Comparison of ENCODE assay signal across 8 cellular contexts in the genomic region with DNA sequence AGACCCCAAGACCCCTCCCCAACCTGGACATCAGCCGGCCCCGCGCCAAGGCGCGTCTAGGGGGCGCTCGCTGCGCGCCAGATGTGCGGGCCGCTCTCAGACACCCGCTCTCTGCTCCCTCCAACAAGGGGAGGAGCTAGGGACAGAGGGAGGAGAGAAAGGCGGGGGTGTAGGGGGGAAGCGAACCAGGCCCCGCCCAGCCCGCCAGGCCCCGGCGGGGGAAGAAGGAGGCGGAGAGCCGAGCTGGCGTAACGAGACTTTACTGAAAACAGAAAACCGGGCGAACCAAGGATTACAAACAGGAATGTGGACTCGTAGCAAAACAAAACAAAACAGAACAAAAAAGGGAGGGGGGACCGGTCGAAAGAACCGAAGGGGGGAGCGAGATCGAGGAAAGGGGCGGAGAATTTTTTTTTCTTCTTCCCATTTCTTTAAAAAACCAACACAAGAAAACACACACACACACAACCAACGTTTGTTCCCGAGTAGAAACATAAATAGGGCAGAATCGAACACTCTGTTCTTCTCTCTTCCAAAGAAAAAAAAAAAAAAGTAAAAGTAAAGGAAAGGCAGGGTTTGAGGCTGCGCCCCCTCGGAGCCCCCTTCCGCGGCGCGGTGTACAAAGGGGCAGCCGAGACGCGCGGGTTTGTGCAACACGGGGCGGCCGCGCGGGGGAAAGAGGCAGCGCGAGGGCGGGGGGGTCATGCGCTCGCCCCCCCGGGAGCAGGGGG. TPM values are rescaled to one million over a fixed set of nuclear protein-coding genes. Genes with fewer than 3 reads are reported as not detected.
DNase-seq lines count a peak whose midpoint lies in the region; ATAC-seq lines count a peak whose summit lies in the region.

No MANE protein-coding gene starts in this region.

- peak overlapping the region; percentile 92 for H3K4me3 ChIP-seq in HAP-1

- H3K36me3 ChIP-seq in HAP-1 (replicated peaks) = peaks cover 14% of the 10 kb centered on the region; the same call in 1 of the 2 replicates

- no peak for ATAC-seq in GM18873 (IDR thresholded peaks at IDR 0.05; ENCODE audit: low FRiP score, unreplicated experiment)

- H3K4me1 ChIP-seq in HAP-1 = peaks cover 15% of the 10 kb centered on the region

- H3K27me3 ChIP-seq in HAP-1 (ENCODE audit: low read depth) = no peaks in the 10 kb centered on the region

- H3K9me3 ChIP-seq in HAP-1 = no peaks in the 10 kb centered on the region

- in situ Hi-C loops in HAP-1 (cut with MboI; ENCODE audit: low sequenced_read_pairs) = loop anchor here (5.0 kb wide), 1 partner anchor 43 kb away; the partner anchor contains the start of gene LSM4

- DNase-seq in CMK (ENCODE audit: low read depth) = peak; percentile 78
- peak; percentile 94 to 96 for DNase-seq in HAP-1 (ENCODE audit: low spot score in 2 of 2)
- peak; percentile 80 for DNase-seq in NCI-H2029 treated with DMSO at 0.1 percent for 48 hours (lab: John Stamatoyannopoulos, UW)
- peak; percentile 83 for DNase-seq in T1000 (lab: John Stamatoyannopoulos, UW)
- peak; percentile 97 for DNase-seq in astrocyte of the hippocampus (ENCODE audit: low read depth, low spot score)
- peak; percentile 89 to 95 for DNase-seq in hippocampal formation (lab: John Stamatoyannopoulos, UW)
- DNase-seq in renal cortical epithelial cell (ENCODE audit: low read depth) = peak; percentile 83

RNA-seq across cellular contexts. Expression of gene JUND, which starts 1.7 kb away (rescaled TPM):
- 140 and 234 TPM in 2 replicates for total RNA-seq in renal cortical epithelial cell

RNA-seq across cellular contexts. Expression of gene IQCN, which starts 5.4 kb away (rescaled TPM):
- total RNA-seq in renal cortical epithelial cell = 0.50 TPM in 1 of 2 replicates, not detected in the other

RNA-seq across cellular contexts. Expression of gene LSM4, which starts 43.2 kb away (rescaled TPM):
- 115 and 223 TPM in 2 replicates for total RNA-seq in renal cortical epithelial cell

RNA-seq across cellular contexts. Expression of gene PDE4C, which starts 53.4 kb away (rescaled TPM):
- under 0.01 and 0.20 TPM in 2 replicates for total RNA-seq in renal cortical epithelial cell
